ENCODE assay signal across 8 cellular contexts in genomic region chr3:125519678-125520562, GRCh38. TPM values are rescaled to one million over a fixed set of nuclear protein-coding genes. Genes with fewer than 3 reads are reported as not detected.
DNase-seq lines count a peak whose midpoint lies in the region; TF ChIP-seq lines count a peak whose summit lies in the region.

TSS of gene SNX4 (minus strand) at chr3:125520202. CDS start at chr3:125520172, 30 bp downstream.

- DNase-seq in CMK (ENCODE audit: low read depth) (peak; percentile 70), GM20000 (ENCODE audit: low spot score) (peak; percentile 92), HS-5 (ENCODE audit: low read depth) (peak; percentile 73), NK-92 (lab: John Stamatoyannopoulos, UW; ENCODE audit: unreplicated experiment) (peak; percentile 65), lung microvascular endothelial cell (ENCODE audit: low read depth in 2 of 2) (peak; percentile 93 to 96)
- DNase-seq in activated CD8-positive, alpha-beta memory T cell treated with anti-CD3 and anti-CD28 coated beads for 24 hours = peak; percentile 92
- peak; percentile 78 for DNase-seq in effector CD8-positive, alpha-beta T cell (lab: John Stamatoyannopoulos, UW)
- DNase-seq in stimulated activated CD4-positive, alpha-beta T cell treated with anti-CD3 and anti-CD28 coated beads, TNF-alpha, amount 100 ng/mL, for 4 hours (ENCODE audit: low read depth in 3 of 3) = peak; percentile 67 to 74 (median 71)

- no peak for TF ChIP-seq CTCF in GM20000 (IDR thresholded peaks at IDR 0.05; ENCODE audit: extremely low read depth, missing control alignments)

RNA-seq across cellular contexts. Expression of gene SNX4, which starts in this region (rescaled TPM):
- 32.3 and 36.1 TPM in 2 replicates for total RNA-seq in lung microvascular endothelial cell

Comparison
In these comparisons a context has a peak if more than half of its experiments do, and no peak if none do; other contexts are left out.
1. Peak in every context shown above with its lines: DNase-seq.